Comparison of ENCODE assay signal across 11 cellular contexts in the genomic region with DNA sequence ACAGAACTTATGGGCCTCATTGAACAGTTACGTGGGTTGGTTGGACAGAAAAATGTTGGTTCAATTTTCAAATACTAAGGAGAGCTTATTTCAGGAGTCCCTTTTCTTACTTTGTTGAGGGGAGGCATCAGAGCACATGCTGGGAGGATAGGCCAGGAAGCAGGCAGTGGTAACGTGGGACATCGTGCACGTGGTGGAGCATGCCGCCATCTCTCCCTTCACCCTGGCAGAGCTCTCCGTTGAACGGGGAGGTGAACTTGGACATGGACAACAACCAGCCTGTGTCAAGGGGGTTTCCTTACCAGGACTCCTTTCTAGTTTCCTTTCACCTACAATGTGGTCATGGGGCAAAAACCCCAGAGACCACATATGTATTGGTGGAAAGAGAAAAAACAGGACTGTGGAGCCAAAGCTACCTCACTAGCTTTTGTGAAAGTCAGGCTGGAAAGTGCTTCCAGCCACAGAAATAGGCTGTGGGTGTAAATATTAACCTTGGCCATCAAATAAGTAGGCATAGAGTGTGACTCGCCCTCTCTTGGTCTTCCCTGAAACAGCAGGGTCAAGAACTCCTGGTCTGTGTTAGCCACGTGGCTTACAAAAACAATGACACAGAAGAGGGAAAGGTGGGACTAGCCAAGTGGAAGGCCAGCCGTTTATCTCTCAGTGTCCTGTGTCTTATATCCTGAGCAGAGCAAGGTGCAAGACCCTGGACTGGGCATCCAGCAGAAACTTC. TPM values are rescaled to one million over a fixed set of nuclear protein-coding genes. Genes with fewer than 3 reads are reported as not detected.
DNase-seq lines count a peak whose midpoint lies in the region; FAIRE-seq and TF ChIP-seq lines count a peak whose summit lies in the region.
"Had no signal": no experiment of that assay in that cellular context is flagged by ENCODE, and none has a peak within 500 bp of the region (broad histone marks: within the 10 kb centered on the region; RNA-seq: fewer than 3 reads in every experiment).

No MANE protein-coding gene starts in this region.

- H3K9ac ChIP-seq in endocrine pancreas (ENCODE audit: control insufficient read depth, insufficient read depth, low read length): peak overlapping the region; percentile 4
- H3K9ac ChIP-seq: parathyroid adenoma had no signal

- peak overlapping the region; percentile 12; the same call in 1 of the 2 replicates for H3K27ac ChIP-seq in RWPE1
- H3K27ac ChIP-seq: parathyroid adenoma had no signal

- no peak for TF ChIP-seq CTCF in RWPE1 (conservative IDR thresholded peaks at IDR 0.05; ENCODE audit: low read depth)
- no peak for TF ChIP-seq CTCF in progenitor cell of endocrine pancreas (IDR thresholded peaks at IDR 0.05; ENCODE audit: unreplicated experiment)

- peak; percentile 47 for FAIRE-seq in GM12891 (lab: Jason Lieb, UNC)

- H3K4me3 ChIP-seq in endocrine pancreas (ENCODE audit: control insufficient read depth, insufficient read depth, low read length): no peak overlapping the region
- H3K4me3 ChIP-seq: gastrocnemius medialis had no signal

- CTCF ChIA-PET in RWPE1 (lab: Yijun Ruan, JAX): interaction anchor here (0.6 to 1.3 kb wide), 3 partner anchors 14 to 739 kb away, joined by 3 to 5 read pairs (median 4); no protein-coding TSS in a partner anchor

- no peaks in the 10 kb centered on the region for H3K9me3 Mint-ChIP-seq in progenitor cell of endocrine pancreas (ENCODE audit: low read depth)

- DNase-seq in GM12891 (ENCODE audit: insufficient read length, low spot score) (no peak), RWPE1 (ENCODE audit: low spot score) (no peak), progenitor cell of endocrine pancreas (ENCODE audit: low spot score, unreplicated experiment) (no peak), Ammon's horn (ENCODE audit: low spot score) (no peak), NCI-H524 treated with DMSO at 0.1 percent for 48 hours (lab: John Stamatoyannopoulos, UW) (no peak), NCI-H2107 (lab: John Stamatoyannopoulos, UW) (no peak), T-helper 2 cell (no peak)
- DNase-seq: activated CD4-positive, alpha-beta T cell treated with anti-CD3 and anti-CD28 coated beads, Interleukin-2, amount 50 U/mL, for 48 hours; gastrocnemius medialis had no signal

- no peak for TF ChIP-seq POLR2A in GM12891 (IDR thresholded peaks at IDR 0.05; ENCODE audit: low read depth, low read length)

- POLR2A ChIA-PET in RWPE1 (lab: Yijun Ruan, JAX; ENCODE audit: low non-redundant PET): no interaction called here

- H3K4me1 Mint-ChIP-seq in progenitor cell of endocrine pancreas (ENCODE audit: low read depth): no peaks in the 10 kb centered on the region

- no peaks in the 10 kb centered on the region for H3K27me3 ChIP-seq in endocrine pancreas (ENCODE audit: control insufficient read depth, insufficient read depth, low read length)
- H3K27me3 ChIP-seq: gastrocnemius medialis had no signal

- H3K4me3 Mint-ChIP-seq in progenitor cell of endocrine pancreas (ENCODE audit: low read depth): no peak overlapping the region

- no peaks in the 10 kb centered on the region for H3K9me3 ChIP-seq in endocrine pancreas (ENCODE audit: control insufficient read depth, low read length)
- H3K9me3 ChIP-seq: gastrocnemius medialis had no signal

- H3K36me3 ChIP-seq in endocrine pancreas (ENCODE audit: control insufficient read depth, insufficient read depth, low read length): peaks cover 11% of the 10 kb centered on the region

- peaks cover 32% of the 10 kb centered on the region for H3K36me3 Mint-ChIP-seq in progenitor cell of endocrine pancreas (ENCODE audit: insufficient read depth)

- H3K27me3 Mint-ChIP-seq in progenitor cell of endocrine pancreas: no peaks in the 10 kb centered on the region

- no peaks in the 10 kb centered on the region for H3K4me1 ChIP-seq in endocrine pancreas (ENCODE audit: control insufficient read depth, insufficient read depth, low read length)
- H3K4me1 ChIP-seq: parathyroid adenoma had no signal

- peak overlapping the region; percentile 86 for H3K27ac Mint-ChIP-seq in progenitor cell of endocrine pancreas

TF ChIP-seq in GM12891, 5 proteins besides CTCF, POLR2A, EP300 and RAD21:
- TF ChIP-seq SPI1 (IDR thresholded peaks at IDR 0.05; ENCODE audit: low read depth, low read length): no peak

RNA-seq across cellular contexts. Expression of gene MICOS13, which starts 14.4 kb away (rescaled TPM):
- 61.8 TPM for polyA plus RNA-seq in GM12891 (2012; ENCODE audit: low read depth, missing spikeins)
- total RNA-seq in progenitor cell of endocrine pancreas: 28.1 and 29.7 TPM in 2 replicates

RNA-seq across cellular contexts. Expression of gene HSD11B1L, which starts 14.9 kb away (rescaled TPM):
- 2.5 TPM for polyA plus RNA-seq in GM12891 (2012; ENCODE audit: low read depth, missing spikeins)
- 20.1 and 21.1 TPM in 2 replicates for total RNA-seq in progenitor cell of endocrine pancreas

RNA-seq across cellular contexts. Expression of gene RPL36, which starts 24.1 kb away (rescaled TPM):
- 3,116 TPM for polyA plus RNA-seq in GM12891 (2012; ENCODE audit: low read depth, missing spikeins)
- 720 and 727 TPM in 2 replicates for total RNA-seq in progenitor cell of endocrine pancreas

RNA-seq across cellular contexts. Expression of gene SAFB, which starts 43.1 kb away (rescaled TPM):
- polyA plus RNA-seq in GM12891 (2012; ENCODE audit: low read depth, missing spikeins): 52.4 TPM
- 151 and 169 TPM in 2 replicates for total RNA-seq in progenitor cell of endocrine pancreas

RNA-seq across cellular contexts. Expression of gene SAFB2, which starts 43.4 kb away (rescaled TPM):
- polyA plus RNA-seq in GM12891 (2012; ENCODE audit: low read depth, missing spikeins): 33.3 TPM
- 95.4 and 107 TPM in 2 replicates for total RNA-seq in progenitor cell of endocrine pancreas
